Comparison of ENCODE assay signal across 21 cellular contexts in genomic region chr9:88932766-88933165, GRCh38. TPM values are rescaled to one million over a fixed set of nuclear protein-coding genes. Genes with fewer than 3 reads are reported as not detected.
DNase-seq lines count a peak whose midpoint lies in the region; ATAC-seq and TF ChIP-seq lines count a peak whose summit lies in the region.
"Had no signal": no experiment of that assay in that cellular context is flagged by ENCODE, and none has a peak within 500 bp of the region (broad histone marks: within the 10 kb centered on the region; RNA-seq: fewer than 3 reads in every experiment).

No MANE protein-coding gene starts in this region.

- ATAC-seq in GM23338 (peak; percentile 96), GM18511 (IDR thresholded peaks at IDR 0.05; ENCODE audit: unreplicated experiment) (no peak), SK-N-SH treated with all-trans-retinoic acid at 6 μM for 48 hours (no peak)
- ATAC-seq in CD8-positive, alpha-beta T cell = no peak
- ATAC-seq: heart right ventricle, natural killer cell had no signal

- H4K20me1 ChIP-seq in GM23338 (replicated peaks; ENCODE audit: insufficient read depth) = no peaks in the 10 kb centered on the region

- H3K4me1 ChIP-seq in GM23338 (ENCODE audit: insufficient read depth) = no peaks in the 10 kb centered on the region
- no peaks in the 10 kb centered on the region for H3K4me1 ChIP-seq in iPS DF 6.9 (ENCODE audit: control insufficient read depth, insufficient read depth, low read length)
- no peaks in the 10 kb centered on the region for H3K4me1 ChIP-seq in CD8-positive, alpha-beta T cell (ENCODE audit: insufficient read depth, low read length)

- no peaks in the 10 kb centered on the region for H3F3A ChIP-seq in GM23338 (replicated peaks; ENCODE audit: low read depth)

- POLR2A ChIA-PET in CD8-positive, alpha-beta T cell (lab: Charles Lee) = interaction anchor here (1.7 kb wide), 1 partner anchor 11 kb away, joined by 4 read pairs; no protein-coding TSS in a partner anchor

- H3K9me3 ChIP-seq in iPS DF 6.9 (ENCODE audit: control insufficient read depth, insufficient read depth, low read length) = no peaks in the 10 kb centered on the region
- H3K9me3 ChIP-seq in CD8-positive, alpha-beta T cell (ENCODE audit: low read length) = no peaks in the 10 kb centered on the region
- H3K9me3 ChIP-seq: thoracic aorta had no signal

- no peak overlapping the region for H3K4me2 ChIP-seq in GM23338

- no peak for TF ChIP-seq CTCF in GM23338 (conservative IDR thresholded peaks at IDR 0.05; ENCODE audit: low read depth in 2 of 2)
- TF ChIP-seq CTCF in CD8-positive, alpha-beta T cell (IDR thresholded peaks at IDR 0.05) = no peak

- no peaks in the 10 kb centered on the region for H3K27me3 Mint-ChIP-seq in GM23338 (ENCODE audit: insufficient read depth, low read depth, poor library complexity)
- H3K27me3 Mint-ChIP-seq in CD8-positive, alpha-beta T cell (ENCODE audit: low read depth) = peaks cover 7% of the 10 kb centered on the region

- H3K9me3 Mint-ChIP-seq in GM23338 = peaks cover 5% of the 10 kb centered on the region; the same call in 1 of the 3 replicates
- H3K9me3 Mint-ChIP-seq in CD8-positive, alpha-beta T cell = peaks cover 8% of the 10 kb centered on the region

- no peaks in the 10 kb centered on the region for H3K79me2 ChIP-seq in GM23338 (replicated peaks; ENCODE audit: insufficient read depth)

- H3K9me2 ChIP-seq in GM23338 (ENCODE audit: insufficient read depth) = peaks cover 10% of the 10 kb centered on the region

- H3K36me3 ChIP-seq in GM23338 (ENCODE audit: insufficient read depth) = no peaks in the 10 kb centered on the region
- no peaks in the 10 kb centered on the region for H3K36me3 ChIP-seq in iPS DF 6.9 (ENCODE audit: control insufficient read depth, insufficient read depth, low read length)
- no peaks in the 10 kb centered on the region for H3K36me3 ChIP-seq in CD8-positive, alpha-beta T cell (ENCODE audit: insufficient read depth, low read length)
- H3K36me3 ChIP-seq: heart right ventricle, spleen, thoracic aorta had no signal

- WGBS in iPS DF 6.9 (ENCODE audit: insufficient coverage, insufficient read length) = no CpG with 5 or more reads among the region's 13 CpGs

- H3K27ac ChIP-seq in GM23338 (ENCODE audit: low read depth) (no peak overlapping the region), iPS DF 6.9 (ENCODE audit: low read length) (no peak overlapping the region)
- H3K27ac ChIP-seq in CD8-positive, alpha-beta T cell (ENCODE audit: low read depth, low read length) = no peak overlapping the region
- H3K27ac ChIP-seq: heart right ventricle, spleen, thoracic aorta had no signal

- H3K36me3 Mint-ChIP-seq in GM23338 (ENCODE audit: low read depth) = no peaks in the 10 kb centered on the region
- no peaks in the 10 kb centered on the region for H3K36me3 Mint-ChIP-seq in CD8-positive, alpha-beta T cell
- H3K36me3 Mint-ChIP-seq: memory B cell, natural killer cell had no signal

- H3K27ac Mint-ChIP-seq in GM23338 = no peak overlapping the region
- H3K27ac Mint-ChIP-seq in CD8-positive, alpha-beta T cell = no peak overlapping the region
- H3K27ac Mint-ChIP-seq: activated B cell treated with CpG ODN at 0.5 μM for 24 hours, memory B cell, natural killer cell, progenitor cell of endocrine pancreas had no signal

- H2AFZ ChIP-seq in GM23338 = peak overlapping the region; percentile 8; the same call in 1 of the 2 replicates

- no peak overlapping the region for H3K4me3 Mint-ChIP-seq in GM23338
- no peak overlapping the region for H3K4me3 Mint-ChIP-seq in CD8-positive, alpha-beta T cell
- H3K4me3 Mint-ChIP-seq: activated B cell treated with CpG ODN at 0.5 μM for 24 hours, memory B cell, natural killer cell had no signal

- intact Hi-C loops in CD8-positive, alpha-beta T cell (cut with DNase I, micrococcal nuclease) = no loop called here

- DNase-seq in GM23338 (ENCODE audit: low spot score) (peak; percentile 68), NCI-H1930 (lab: John Stamatoyannopoulos, UW) (peak; percentile 40 to 56), RPMI8226 (peak; percentile 65), iPS DF 6.9 (ENCODE audit: low read depth, low spot score) (peak; percentile 25)
- no peak for DNase-seq in stimulated activated CD4-positive, alpha-beta T cell treated with anti-CD3 and anti-CD28 coated beads, Interleukin-4, amount 100 ng/mL, for 1 hour
- DNase-seq in CD8-positive, alpha-beta T cell = no peak
- DNase-seq: activated B cell treated with CpG ODN at 0.5 μM for 24 hours; amniotic stem cell; caudate nucleus; effector memory CD4-positive, alpha-beta T cell; HCEC 1CT; heart right ventricle; kidney; natural killer cell; spleen; T-helper 2 cell had no signal

- no peaks in the 10 kb centered on the region for H3K27me3 ChIP-seq in GM23338 (ENCODE audit: insufficient read depth)
- H3K27me3 ChIP-seq in iPS DF 6.9 (ENCODE audit: control insufficient read depth, insufficient read depth, low read length) = no peaks in the 10 kb centered on the region
- peaks cover 2% of the 10 kb centered on the region for H3K27me3 ChIP-seq in CD8-positive, alpha-beta T cell (ENCODE audit: insufficient read depth, low read length)

- no peaks in the 10 kb centered on the region for H3K4me1 Mint-ChIP-seq in GM23338
- no peaks in the 10 kb centered on the region for H3K4me1 Mint-ChIP-seq in CD8-positive, alpha-beta T cell (ENCODE audit: low read depth)
- H3K4me1 Mint-ChIP-seq: memory B cell, natural killer cell had no signal

- no peak overlapping the region for H3K4me3 ChIP-seq in GM23338
- H3K4me3 ChIP-seq in iPS DF 6.9 (ENCODE audit: low read length) = no peak overlapping the region
- H3K4me3 ChIP-seq in CD8-positive, alpha-beta T cell (ENCODE audit: low read depth, low read length) = no peak overlapping the region
- H3K4me3 ChIP-seq: heart right ventricle, spleen, thoracic aorta had no signal

- CTCF ChIA-PET in CD8-positive, alpha-beta T cell (lab: Charles Lee) = no interaction called here

TF ChIP-seq in GM23338, 12 proteins besides CTCF, POLR2A, EP300 and RAD21 (continues in another document):
- no peak for TF ChIP-seq ZNF331 (CRISPR knock-in tag; IDR thresholded peaks at IDR 0.05; ENCODE audit: low read depth)

TF ChIP-seq in SK-N-SH treated with all-trans-retinoic acid at 6 μM for 48 hours, 23 proteins besides CTCF, POLR2A, EP300 and RAD21 (continues in another document):
- TF ChIP-seq TOX (CRISPR knock-in tag; IDR thresholded peaks at IDR 0.05; ENCODE audit: borderline replicate concordance) (no peak), TSHZ2 (CRISPR knock-in tag; IDR thresholded peaks at IDR 0.05) (no peak), OSR1 (CRISPR knock-in tag; IDR thresholded peaks at IDR 0.05) (no peak), ZNF8 (CRISPR knock-in tag; IDR thresholded peaks at IDR 0.05) (no peak), CSRNP3 (CRISPR knock-in tag; IDR thresholded peaks at IDR 0.05) (no peak), POU6F1 (CRISPR knock-in tag; IDR thresholded peaks at IDR 0.05; ENCODE audit: borderline replicate concordance, low read depth) (no peak), BACH2 (CRISPR knock-in tag; IDR thresholded peaks at IDR 0.05; ENCODE audit: borderline replicate concordance) (no peak), ZFP3 (CRISPR knock-in tag; IDR thresholded peaks at IDR 0.05) (no peak)

RNA-seq across cellular contexts. Expression of gene S1PR3, which starts 58.5 kb away (rescaled TPM):
- total RNA-seq in GM23338 (2014; rRNA removed; shearing (Covaris generic)) = 7.6 and 9.3 TPM in 2 replicates
- 1.7 and 2.1 TPM in 2 replicates for polyA plus RNA-seq in GM23338 (2016; fragmentation: Nextera tagmentation; extraction: Ambion mirVana)
- under 1 TPM in 1 of 2 experiments, not detected in 1; 0.08 TPM for total RNA-seq in CD8-positive, alpha-beta T cell
- total RNA-seq: activated B cell treated with CpG ODN at 0.5 μM for 24 hours had no signal

Comparison
In these comparisons a context has a peak if more than half of its experiments do, and no peak if none do; other contexts are left out.
1. DNase-seq: peak in GM23338 (single experiment), NCI-H1930 (2 of 2), RPMI8226 (single experiment) and iPS DF 6.9 (single experiment); none in stimulated activated CD4-positive, alpha-beta T cell treated with anti-CD3 and anti-CD28 coated beads, Interleukin-4, amount 100 ng/mL, for 1 hour (single experiment) and CD8-positive, alpha-beta T cell (0 of 7).